Comparison of ENCODE assay signal across 1 cellular context in the genomic region with DNA sequence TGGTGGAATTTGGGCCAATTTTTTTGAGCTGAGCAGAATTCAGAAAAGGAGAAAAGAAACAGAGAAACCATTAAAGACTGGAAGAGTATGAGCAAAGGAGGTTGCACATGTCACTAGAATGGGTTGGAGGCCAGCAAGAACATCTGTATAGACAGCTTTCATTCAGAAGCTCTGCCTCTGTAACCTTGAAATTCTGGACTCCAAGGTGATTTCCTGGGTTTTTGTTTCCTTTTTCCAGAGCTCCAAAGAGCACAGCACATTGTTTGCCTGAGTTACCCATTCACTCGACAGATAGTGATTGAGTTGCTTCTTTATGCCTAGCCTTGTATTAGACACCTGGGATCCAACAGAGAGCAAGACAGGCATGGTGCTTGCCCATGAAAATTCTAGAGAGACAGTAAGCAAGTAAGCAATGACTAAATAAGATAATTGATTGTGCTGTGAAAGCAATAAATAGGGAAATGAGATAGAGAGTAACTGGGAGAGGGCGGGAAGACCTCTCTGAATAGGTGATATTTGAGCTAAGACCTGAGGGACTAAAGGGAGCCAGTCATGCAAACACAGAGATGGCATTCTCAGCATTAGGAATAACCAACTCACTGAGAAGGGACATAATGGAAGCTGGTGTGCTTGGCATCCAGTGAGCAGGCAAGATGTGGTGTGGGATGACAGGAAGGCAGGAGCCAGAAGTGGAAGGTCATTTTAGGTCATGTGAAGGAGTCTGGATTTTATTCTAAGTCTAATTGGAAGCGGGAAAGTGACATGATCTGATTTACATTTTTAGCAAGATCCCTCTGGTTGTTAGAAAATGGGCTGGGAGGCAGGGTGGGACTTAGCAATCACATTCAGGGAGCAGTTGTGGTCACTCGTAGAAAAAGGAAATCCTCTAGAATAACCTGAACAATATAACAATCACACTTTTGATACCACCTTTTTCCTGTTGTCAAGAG.
TF ChIP-seq lines count a peak whose summit lies in the region.

No MANE protein-coding gene starts in this region.

TF ChIP-seq in HepG2, 621 proteins besides CTCF, POLR2A, EP300 and RAD21 (continued from another document and continues in another):
- TF ChIP-seq, protein P1, sequence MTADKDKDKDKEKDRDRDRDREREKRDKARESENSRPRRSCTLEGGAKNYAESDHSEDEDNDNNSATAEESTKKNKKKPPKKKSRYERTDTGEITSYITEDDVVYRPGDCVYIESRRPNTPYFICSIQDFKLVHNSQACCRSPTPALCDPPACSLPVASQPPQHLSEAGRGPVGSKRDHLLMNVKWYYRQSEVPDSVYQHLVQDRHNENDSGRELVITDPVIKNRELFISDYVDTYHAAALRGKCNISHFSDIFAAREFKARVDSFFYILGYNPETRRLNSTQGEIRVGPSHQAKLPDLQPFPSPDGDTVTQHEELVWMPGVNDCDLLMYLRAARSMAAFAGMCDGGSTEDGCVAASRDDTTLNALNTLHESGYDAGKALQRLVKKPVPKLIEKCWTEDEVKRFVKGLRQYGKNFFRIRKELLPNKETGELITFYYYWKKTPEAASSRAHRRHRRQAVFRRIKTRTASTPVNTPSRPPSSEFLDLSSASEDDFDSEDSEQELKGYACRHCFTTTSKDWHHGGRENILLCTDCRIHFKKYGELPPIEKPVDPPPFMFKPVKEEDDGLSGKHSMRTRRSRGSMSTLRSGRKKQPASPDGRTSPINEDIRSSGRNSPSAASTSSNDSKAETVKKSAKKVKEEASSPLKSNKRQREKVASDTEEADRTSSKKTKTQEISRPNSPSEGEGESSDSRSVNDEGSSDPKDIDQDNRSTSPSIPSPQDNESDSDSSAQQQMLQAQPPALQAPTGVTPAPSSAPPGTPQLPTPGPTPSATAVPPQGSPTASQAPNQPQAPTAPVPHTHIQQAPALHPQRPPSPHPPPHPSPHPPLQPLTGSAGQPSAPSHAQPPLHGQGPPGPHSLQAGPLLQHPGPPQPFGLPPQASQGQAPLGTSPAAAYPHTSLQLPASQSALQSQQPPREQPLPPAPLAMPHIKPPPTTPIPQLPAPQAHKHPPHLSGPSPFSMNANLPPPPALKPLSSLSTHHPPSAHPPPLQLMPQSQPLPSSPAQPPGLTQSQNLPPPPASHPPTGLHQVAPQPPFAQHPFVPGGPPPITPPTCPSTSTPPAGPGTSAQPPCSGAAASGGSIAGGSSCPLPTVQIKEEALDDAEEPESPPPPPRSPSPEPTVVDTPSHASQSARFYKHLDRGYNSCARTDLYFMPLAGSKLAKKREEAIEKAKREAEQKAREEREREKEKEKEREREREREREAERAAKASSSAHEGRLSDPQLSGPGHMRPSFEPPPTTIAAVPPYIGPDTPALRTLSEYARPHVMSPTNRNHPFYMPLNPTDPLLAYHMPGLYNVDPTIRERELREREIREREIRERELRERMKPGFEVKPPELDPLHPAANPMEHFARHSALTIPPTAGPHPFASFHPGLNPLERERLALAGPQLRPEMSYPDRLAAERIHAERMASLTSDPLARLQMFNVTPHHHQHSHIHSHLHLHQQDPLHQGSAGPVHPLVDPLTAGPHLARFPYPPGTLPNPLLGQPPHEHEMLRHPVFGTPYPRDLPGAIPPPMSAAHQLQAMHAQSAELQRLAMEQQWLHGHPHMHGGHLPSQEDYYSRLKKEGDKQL (CRISPR knock-in tag; IDR thresholded peaks at IDR 0.05; ENCODE audit: low read depth) = no peak
- TF ChIP-seq, protein P2, sequence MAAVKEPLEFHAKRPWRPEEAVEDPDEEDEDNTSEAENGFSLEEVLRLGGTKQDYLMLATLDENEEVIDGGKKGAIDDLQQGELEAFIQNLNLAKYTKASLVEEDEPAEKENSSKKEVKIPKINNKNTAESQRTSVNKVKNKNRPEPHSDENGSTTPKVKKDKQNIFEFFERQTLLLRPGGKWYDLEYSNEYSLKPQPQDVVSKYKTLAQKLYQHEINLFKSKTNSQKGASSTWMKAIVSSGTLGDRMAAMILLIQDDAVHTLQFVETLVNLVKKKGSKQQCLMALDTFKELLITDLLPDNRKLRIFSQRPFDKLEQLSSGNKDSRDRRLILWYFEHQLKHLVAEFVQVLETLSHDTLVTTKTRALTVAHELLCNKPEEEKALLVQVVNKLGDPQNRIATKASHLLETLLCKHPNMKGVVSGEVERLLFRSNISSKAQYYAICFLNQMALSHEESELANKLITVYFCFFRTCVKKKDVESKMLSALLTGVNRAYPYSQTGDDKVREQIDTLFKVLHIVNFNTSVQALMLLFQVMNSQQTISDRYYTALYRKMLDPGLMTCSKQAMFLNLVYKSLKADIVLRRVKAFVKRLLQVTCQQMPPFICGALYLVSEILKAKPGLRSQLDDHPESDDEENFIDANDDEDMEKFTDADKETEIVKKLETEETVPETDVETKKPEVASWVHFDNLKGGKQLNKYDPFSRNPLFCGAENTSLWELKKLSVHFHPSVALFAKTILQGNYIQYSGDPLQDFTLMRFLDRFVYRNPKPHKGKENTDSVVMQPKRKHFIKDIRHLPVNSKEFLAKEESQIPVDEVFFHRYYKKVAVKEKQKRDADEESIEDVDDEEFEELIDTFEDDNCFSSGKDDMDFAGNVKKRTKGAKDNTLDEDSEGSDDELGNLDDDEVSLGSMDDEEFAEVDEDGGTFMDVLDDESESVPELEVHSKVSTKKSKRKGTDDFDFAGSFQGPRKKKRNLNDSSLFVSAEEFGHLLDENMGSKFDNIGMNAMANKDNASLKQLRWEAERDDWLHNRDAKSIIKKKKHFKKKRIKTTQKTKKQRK (IDR thresholded peaks at IDR 0.05; ENCODE audit: low read length) = no peak
- no peak for TF ChIP-seq ZNF12 (CRISPR knock-in tag; IDR thresholded peaks at IDR 0.05)
- TF ChIP-seq NFE2L1 (CRISPR knock-in tag; IDR thresholded peaks at IDR 0.05; ENCODE audit: borderline replicate concordance) = no peak
- TF ChIP-seq ZNF713 (CRISPR knock-in tag; IDR thresholded peaks at IDR 0.05) = no peak
- TF ChIP-seq ZNF672 (CRISPR knock-in tag; IDR thresholded peaks at IDR 0.05) = no peak
- no peak for TF ChIP-seq AGO2 (optimal IDR thresholded peaks at IDR 0.05; ENCODE audit: low read depth, low read length)
- TF ChIP-seq RBM39 (IDR thresholded peaks at IDR 0.05; ENCODE audit: low read depth, low read length, poor library complexity, severe bottlenecking) = no peak
- TF ChIP-seq FOXA1 (IDR thresholded peaks at IDR 0.05) = no peak
- TF ChIP-seq FOXA1 (CRISPR knock-in tag; IDR thresholded peaks at IDR 0.05) = no peak
- TF ChIP-seq MTF2 (CRISPR knock-in tag; IDR thresholded peaks at IDR 0.05; ENCODE audit: borderline replicate concordance) = no peak; the same call in 1 of the 2 replicates
- TF ChIP-seq ZNF841 (CRISPR knock-in tag; IDR thresholded peaks at IDR 0.05; ENCODE audit: borderline replicate concordance) = no peak
- no peak for TF ChIP-seq PHB2 (IDR thresholded peaks at IDR 0.05; ENCODE audit: partially characterized antibody)
- TF ChIP-seq FOSL1 (CRISPR knock-in tag; IDR thresholded peaks at IDR 0.05; ENCODE audit: borderline replicate concordance) = no peak
- TF ChIP-seq, protein P3, sequence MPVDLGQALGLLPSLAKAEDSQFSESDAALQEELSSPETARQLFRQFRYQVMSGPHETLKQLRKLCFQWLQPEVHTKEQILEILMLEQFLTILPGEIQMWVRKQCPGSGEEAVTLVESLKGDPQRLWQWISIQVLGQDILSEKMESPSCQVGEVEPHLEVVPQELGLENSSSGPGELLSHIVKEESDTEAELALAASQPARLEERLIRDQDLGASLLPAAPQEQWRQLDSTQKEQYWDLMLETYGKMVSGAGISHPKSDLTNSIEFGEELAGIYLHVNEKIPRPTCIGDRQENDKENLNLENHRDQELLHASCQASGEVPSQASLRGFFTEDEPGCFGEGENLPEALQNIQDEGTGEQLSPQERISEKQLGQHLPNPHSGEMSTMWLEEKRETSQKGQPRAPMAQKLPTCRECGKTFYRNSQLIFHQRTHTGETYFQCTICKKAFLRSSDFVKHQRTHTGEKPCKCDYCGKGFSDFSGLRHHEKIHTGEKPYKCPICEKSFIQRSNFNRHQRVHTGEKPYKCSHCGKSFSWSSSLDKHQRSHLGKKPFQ (CRISPR knock-in tag; IDR thresholded peaks at IDR 0.05; ENCODE audit: insufficient replicate concordance) = no peak
- TF ChIP-seq ZNF441 (CRISPR knock-in tag; IDR thresholded peaks at IDR 0.05; ENCODE audit: borderline replicate concordance) = no peak
- no peak for TF ChIP-seq KDM5A (IDR thresholded peaks at IDR 0.05; ENCODE audit: borderline replicate concordance, low read length)
- TF ChIP-seq ZNF382 (CRISPR knock-in tag; IDR thresholded peaks at IDR 0.05; ENCODE audit: borderline replicate concordance) = no peak
- TF ChIP-seq, protein P4, sequence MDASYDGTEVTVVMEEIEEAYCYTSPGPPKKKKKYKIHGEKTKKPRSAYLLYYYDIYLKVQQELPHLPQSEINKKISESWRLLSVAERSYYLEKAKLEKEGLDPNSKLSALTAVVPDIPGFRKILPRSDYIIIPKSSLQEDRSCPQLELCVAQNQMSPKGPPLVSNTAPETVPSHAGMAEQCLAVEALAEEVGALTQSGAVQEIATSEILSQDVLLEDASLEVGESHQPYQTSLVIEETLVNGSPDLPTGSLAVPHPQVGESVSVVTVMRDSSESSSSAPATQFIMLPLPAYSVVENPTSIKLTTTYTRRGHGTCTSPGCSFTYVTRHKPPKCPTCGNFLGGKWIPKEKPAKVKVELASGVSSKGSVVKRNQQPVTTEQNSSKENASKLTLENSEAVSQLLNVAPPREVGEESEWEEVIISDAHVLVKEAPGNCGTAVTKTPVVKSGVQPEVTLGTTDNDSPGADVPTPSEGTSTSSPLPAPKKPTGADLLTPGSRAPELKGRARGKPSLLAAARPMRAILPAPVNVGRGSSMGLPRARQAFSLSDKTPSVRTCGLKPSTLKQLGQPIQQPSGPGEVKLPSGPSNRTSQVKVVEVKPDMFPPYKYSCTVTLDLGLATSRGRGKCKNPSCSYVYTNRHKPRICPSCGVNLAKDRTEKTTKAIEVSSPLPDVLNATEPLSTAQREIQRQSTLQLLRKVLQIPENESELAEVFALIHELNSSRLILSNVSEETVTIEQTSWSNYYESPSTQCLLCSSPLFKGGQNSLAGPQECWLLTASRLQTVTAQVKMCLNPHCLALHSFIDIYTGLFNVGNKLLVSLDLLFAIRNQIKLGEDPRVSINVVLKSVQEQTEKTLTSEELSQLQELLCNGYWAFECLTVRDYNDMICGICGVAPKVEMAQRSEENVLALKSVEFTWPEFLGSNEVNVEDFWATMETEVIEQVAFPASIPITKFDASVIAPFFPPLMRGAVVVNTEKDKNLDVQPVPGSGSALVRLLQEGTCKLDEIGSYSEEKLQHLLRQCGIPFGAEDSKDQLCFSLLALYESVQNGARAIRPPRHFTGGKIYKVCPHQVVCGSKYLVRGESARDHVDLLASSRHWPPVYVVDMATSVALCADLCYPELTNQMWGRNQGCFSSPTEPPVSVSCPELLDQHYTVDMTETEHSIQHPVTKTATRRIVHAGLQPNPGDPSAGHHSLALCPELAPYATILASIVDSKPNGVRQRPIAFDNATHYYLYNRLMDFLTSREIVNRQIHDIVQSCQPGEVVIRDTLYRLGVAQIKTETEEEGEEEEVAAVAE (CRISPR knock-in tag; IDR thresholded peaks at IDR 0.05; ENCODE audit: borderline replicate concordance) = no peak
- no peak for TF ChIP-seq ETV6 (CRISPR knock-in tag; conservative IDR thresholded peaks at IDR 0.05)
- no peak for TF ChIP-seq ZNF143 (CRISPR knock-in tag; IDR thresholded peaks at IDR 0.05)
- TF ChIP-seq, protein P5, sequence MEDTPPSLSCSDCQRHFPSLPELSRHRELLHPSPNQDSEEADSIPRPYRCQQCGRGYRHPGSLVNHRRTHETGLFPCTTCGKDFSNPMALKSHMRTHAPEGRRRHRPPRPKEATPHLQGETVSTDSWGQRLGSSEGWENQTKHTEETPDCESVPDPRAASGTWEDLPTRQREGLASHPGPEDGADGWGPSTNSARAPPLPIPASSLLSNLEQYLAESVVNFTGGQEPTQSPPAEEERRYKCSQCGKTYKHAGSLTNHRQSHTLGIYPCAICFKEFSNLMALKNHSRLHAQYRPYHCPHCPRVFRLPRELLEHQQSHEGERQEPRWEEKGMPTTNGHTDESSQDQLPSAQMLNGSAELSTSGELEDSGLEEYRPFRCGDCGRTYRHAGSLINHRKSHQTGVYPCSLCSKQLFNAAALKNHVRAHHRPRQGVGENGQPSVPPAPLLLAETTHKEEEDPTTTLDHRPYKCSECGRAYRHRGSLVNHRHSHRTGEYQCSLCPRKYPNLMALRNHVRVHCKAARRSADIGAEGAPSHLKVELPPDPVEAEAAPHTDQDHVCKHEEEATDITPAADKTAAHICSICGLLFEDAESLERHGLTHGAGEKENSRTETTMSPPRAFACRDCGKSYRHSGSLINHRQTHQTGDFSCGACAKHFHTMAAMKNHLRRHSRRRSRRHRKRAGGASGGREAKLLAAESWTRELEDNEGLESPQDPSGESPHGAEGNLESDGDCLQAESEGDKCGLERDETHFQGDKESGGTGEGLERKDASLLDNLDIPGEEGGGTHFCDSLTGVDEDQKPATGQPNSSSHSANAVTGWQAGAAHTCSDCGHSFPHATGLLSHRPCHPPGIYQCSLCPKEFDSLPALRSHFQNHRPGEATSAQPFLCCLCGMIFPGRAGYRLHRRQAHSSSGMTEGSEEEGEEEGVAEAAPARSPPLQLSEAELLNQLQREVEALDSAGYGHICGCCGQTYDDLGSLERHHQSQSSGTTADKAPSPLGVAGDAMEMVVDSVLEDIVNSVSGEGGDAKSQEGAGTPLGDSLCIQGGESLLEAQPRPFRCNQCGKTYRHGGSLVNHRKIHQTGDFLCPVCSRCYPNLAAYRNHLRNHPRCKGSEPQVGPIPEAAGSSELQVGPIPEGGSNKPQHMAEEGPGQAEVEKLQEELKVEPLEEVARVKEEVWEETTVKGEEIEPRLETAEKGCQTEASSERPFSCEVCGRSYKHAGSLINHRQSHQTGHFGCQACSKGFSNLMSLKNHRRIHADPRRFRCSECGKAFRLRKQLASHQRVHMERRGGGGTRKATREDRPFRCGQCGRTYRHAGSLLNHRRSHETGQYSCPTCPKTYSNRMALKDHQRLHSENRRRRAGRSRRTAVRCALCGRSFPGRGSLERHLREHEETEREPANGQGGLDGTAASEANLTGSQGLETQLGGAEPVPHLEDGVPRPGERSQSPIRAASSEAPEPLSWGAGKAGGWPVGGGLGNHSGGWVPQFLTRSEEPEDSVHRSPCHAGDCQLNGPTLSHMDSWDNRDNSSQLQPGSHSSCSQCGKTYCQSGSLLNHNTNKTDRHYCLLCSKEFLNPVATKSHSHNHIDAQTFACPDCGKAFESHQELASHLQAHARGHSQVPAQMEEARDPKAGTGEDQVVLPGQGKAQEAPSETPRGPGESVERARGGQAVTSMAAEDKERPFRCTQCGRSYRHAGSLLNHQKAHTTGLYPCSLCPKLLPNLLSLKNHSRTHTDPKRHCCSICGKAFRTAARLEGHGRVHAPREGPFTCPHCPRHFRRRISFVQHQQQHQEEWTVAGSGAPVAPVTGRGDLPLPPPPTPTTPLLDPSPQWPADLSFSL (CRISPR knock-in tag; IDR thresholded peaks at IDR 0.05) = no peak
- no peak for TF ChIP-seq ZNF432 (CRISPR knock-in tag; IDR thresholded peaks at IDR 0.05; ENCODE audit: borderline replicate concordance)
- no peak for TF ChIP-seq NR2F6 (IDR thresholded peaks at IDR 0.05)
- TF ChIP-seq NR2F6 (CRISPR knock-in tag; IDR thresholded peaks at IDR 0.05) = peak; percentile 50
- TF ChIP-seq ZNF431 (CRISPR knock-in tag; IDR thresholded peaks at IDR 0.05; ENCODE audit: borderline replicate concordance, low read depth) = no peak; the same call in 1 of the 2 replicates
- TF ChIP-seq CC2D1A (CRISPR knock-in tag; IDR thresholded peaks at IDR 0.05) = no peak
